ENCODE assay signal across 1 cellular context in the genomic region with DNA sequence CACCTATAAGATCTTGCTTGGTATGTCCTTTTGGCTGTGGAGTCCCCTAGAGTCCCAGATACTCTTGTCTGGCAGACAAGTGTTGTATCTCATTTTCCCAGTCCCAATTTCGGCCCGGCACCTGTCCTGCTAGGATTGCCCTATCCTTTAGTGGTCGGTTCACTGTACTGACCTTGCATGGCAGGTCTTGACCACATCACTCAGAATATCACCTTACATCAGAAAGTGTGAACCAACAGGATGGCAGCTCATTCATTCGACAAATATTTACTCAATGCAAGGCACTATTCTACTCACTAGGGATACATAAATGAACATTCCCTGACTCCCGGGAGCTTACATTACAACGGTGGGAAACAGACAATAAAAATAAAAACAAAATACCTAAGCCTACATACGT.
TF ChIP-seq lines count a peak whose summit lies in the region.

No MANE protein-coding gene starts in this region.

TF ChIP-seq in GM23338, 12 proteins besides CTCF, POLR2A, EP300 and RAD21 (continued from another document):
- TF ChIP-seq, protein P1, sequence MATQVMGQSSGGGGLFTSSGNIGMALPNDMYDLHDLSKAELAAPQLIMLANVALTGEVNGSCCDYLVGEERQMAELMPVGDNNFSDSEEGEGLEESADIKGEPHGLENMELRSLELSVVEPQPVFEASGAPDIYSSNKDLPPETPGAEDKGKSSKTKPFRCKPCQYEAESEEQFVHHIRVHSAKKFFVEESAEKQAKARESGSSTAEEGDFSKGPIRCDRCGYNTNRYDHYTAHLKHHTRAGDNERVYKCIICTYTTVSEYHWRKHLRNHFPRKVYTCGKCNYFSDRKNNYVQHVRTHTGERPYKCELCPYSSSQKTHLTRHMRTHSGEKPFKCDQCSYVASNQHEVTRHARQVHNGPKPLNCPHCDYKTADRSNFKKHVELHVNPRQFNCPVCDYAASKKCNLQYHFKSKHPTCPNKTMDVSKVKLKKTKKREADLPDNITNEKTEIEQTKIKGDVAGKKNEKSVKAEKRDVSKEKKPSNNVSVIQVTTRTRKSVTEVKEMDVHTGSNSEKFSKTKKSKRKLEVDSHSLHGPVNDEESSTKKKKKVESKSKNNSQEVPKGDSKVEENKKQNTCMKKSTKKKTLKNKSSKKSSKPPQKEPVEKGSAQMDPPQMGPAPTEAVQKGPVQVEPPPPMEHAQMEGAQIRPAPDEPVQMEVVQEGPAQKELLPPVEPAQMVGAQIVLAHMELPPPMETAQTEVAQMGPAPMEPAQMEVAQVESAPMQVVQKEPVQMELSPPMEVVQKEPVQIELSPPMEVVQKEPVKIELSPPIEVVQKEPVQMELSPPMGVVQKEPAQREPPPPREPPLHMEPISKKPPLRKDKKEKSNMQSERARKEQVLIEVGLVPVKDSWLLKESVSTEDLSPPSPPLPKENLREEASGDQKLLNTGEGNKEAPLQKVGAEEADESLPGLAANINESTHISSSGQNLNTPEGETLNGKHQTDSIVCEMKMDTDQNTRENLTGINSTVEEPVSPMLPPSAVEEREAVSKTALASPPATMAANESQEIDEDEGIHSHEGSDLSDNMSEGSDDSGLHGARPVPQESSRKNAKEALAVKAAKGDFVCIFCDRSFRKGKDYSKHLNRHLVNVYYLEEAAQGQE (IDR thresholded peaks at IDR 0.05; ENCODE audit: unreplicated experiment): no peak
- TF ChIP-seq STAT1 (IDR thresholded peaks at IDR 0.05; ENCODE audit: unreplicated experiment) (no peak), JUNB (IDR thresholded peaks at IDR 0.05; ENCODE audit: unreplicated experiment) (no peak), POLR2AphosphoS5 (IDR thresholded peaks at IDR 0.05; ENCODE audit: low read depth) (no peak), CREB1 (CRISPR knock-in tag; IDR thresholded peaks at IDR 0.05; ENCODE audit: low read depth) (no peak), ZNF331 (CRISPR knock-in tag; IDR thresholded peaks at IDR 0.05; ENCODE audit: low read depth) (no peak), EZH2 (IDR thresholded peaks at IDR 0.05; ENCODE audit: low read depth, unreplicated experiment) (no peak), EZH2phosphoT487 (IDR thresholded peaks at IDR 0.05; ENCODE audit: unreplicated experiment) (no peak)
- TF ChIP-seq, protein P2, sequence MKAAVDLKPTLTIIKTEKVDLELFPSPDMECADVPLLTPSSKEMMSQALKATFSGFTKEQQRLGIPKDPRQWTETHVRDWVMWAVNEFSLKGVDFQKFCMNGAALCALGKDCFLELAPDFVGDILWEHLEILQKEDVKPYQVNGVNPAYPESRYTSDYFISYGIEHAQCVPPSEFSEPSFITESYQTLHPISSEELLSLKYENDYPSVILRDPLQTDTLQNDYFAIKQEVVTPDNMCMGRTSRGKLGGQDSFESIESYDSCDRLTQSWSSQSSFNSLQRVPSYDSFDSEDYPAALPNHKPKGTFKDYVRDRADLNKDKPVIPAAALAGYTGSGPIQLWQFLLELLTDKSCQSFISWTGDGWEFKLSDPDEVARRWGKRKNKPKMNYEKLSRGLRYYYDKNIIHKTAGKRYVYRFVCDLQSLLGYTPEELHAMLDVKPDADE (IDR thresholded peaks at IDR 0.05): no peak
- TF ChIP-seq, protein P3, sequence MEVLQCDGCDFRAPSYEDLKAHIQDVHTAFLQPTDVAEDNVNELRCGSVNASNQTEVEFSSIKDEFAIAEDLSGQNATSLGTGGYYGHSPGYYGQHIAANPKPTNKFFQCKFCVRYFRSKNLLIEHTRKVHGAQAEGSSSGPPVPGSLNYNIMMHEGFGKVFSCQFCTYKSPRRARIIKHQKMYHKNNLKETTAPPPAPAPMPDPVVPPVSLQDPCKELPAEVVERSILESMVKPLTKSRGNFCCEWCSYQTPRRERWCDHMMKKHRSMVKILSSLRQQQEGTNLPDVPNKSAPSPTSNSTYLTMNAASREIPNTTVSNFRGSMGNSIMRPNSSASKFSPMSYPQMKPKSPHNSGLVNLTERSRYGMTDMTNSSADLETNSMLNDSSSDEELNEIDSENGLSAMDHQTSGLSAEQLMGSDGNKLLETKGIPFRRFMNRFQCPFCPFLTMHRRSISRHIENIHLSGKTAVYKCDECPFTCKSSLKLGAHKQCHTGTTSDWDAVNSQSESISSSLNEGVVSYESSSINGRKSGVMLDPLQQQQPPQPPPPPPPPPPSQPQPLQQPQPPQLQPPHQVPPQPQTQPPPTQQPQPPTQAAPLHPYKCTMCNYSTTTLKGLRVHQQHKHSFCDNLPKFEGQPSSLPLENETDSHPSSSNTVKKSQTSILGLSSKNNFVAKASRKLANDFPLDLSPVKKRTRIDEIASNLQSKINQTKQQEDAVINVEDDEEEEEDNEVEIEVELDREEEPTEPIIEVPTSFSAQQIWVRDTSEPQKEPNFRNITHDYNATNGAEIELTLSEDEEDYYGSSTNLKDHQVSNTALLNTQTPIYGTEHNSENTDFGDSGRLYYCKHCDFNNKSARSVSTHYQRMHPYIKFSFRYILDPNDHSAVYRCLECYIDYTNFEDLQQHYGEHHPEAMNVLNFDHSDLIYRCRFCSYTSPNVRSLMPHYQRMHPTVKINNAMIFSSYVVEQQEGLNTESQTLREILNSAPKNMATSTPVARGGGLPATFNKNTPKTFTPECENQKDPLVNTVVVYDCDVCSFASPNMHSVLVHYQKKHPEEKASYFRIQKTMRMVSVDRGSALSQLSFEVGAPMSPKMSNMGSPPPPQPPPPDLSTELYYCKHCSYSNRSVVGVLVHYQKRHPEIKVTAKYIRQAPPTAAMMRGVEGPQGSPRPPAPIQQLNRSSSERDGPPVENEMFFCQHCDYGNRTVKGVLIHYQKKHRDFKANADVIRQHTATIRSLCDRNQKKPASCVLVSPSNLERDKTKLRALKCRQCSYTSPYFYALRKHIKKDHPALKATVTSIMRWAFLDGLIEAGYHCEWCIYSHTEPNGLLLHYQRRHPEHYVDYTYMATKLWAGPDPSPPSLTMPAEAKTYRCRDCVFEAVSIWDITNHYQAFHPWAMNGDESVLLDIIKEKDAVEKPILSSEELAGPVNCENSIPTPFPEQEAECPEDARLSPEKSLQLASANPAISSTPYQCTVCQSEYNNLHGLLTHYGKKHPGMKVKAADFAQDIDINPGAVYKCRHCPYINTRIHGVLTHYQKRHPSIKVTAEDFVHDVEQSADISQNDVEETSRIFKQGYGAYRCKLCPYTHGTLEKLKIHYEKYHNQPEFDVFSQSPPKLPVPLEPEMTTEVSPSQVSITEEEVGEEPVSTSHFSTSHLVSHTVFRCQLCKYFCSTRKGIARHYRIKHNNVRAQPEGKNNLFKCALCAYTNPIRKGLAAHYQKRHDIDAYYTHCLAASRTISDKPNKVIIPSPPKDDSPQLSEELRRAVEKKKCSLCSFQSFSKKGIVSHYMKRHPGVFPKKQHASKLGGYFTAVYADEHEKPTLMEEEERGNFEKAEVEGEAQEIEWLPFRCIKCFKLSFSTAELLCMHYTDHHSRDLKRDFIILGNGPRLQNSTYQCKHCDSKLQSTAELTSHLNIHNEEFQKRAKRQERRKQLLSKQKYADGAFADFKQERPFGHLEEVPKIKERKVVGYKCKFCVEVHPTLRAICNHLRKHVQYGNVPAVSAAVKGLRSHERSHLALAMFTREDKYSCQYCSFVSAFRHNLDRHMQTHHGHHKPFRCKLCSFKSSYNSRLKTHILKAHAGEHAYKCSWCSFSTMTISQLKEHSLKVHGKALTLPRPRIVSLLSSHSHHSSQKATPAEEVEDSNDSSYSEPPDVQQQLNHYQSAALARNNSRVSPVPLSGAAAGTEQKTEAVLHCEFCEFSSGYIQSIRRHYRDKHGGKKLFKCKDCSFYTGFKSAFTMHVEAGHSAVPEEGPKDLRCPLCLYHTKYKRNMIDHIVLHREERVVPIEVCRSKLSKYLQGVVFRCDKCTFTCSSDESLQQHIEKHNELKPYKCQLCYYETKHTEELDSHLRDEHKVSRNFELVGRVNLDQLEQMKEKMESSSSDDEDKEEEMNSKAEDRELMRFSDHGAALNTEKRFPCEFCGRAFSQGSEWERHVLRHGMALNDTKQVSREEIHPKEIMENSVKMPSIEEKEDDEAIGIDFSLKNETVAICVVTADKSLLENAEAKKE (CRISPR knock-in tag; IDR thresholded peaks at IDR 0.05): no peak
